In genomic region chr16:82639666-82640336, GRCh38 we compare ENCODE assay signal across 8 cellular contexts. TPM values are rescaled to one million over a fixed set of nuclear protein-coding genes. Genes with fewer than 3 reads are reported as not detected.
DNase-seq lines count a peak whose midpoint lies in the region; ATAC-seq, FAIRE-seq and TF ChIP-seq lines count a peak whose summit lies in the region.

No MANE protein-coding gene starts in this region.

- FAIRE-seq in keratinocyte (lab: Jason Lieb, UNC) = no peak

- H3K4me3 ChIP-seq in astrocyte of the cerebellum (ENCODE audit: low read depth, low read length) (no peak overlapping the region), keratinocyte (ENCODE audit: control insufficient read depth in 2 of 3, extremely low read depth in 1 of 3, insufficient read depth in 2 of 3, low read depth in 1 of 3, low read length in 3 of 3) (no peak overlapping the region)

- H3K4me2 ChIP-seq in keratinocyte (ENCODE audit: control insufficient read depth, extremely low read depth, insufficient read depth, low read depth, low read length) = peak overlapping the region; percentile 68

- H3K27ac ChIP-seq in keratinocyte (ENCODE audit: control insufficient read depth, insufficient read depth, low read length) = peak overlapping the region; percentile 82

- H3K4me1 ChIP-seq in keratinocyte (ENCODE audit: control insufficient read depth, extremely low read depth, insufficient read depth, low read length) = peaks cover 51% of the 10 kb centered on the region

- in situ Hi-C loops in astrocyte of the cerebellum (cut with HindIII; ENCODE audit: low sequenced_read_pairs) = loop anchor here (25.0 kb wide), 1 partner anchor 602 kb away; the partner anchor contains the start of gene HSD17B2

- peaks cover 0 to 10% of the 10 kb centered on the region in 2 experiments for H3K36me3 ChIP-seq in keratinocyte (ENCODE audit: control insufficient read depth in 2 of 2, extremely low read depth in 1 of 2, insufficient read depth in 2 of 2, low read length in 2 of 2)

- H3K79me2 ChIP-seq in keratinocyte (ENCODE audit: control insufficient read depth, insufficient read depth, low read length) = peaks cover 91% of the 10 kb centered on the region

- no peak overlapping the region for H2AFZ ChIP-seq in keratinocyte (ENCODE audit: control insufficient read depth, low read length)

- TF ChIP-seq CTCF in GM12872 (IDR thresholded peaks at IDR 0.05; ENCODE audit: insufficient read depth, low read depth, low read length) (peak; percentile 91), astrocyte of the cerebellum (IDR thresholded peaks at IDR 0.05; ENCODE audit: low read depth, low read length, missing control alignments) (peak; percentile 89), keratinocyte (optimal IDR thresholded peaks at IDR 0.05 in 1 of 3, IDR thresholded peaks at IDR 0.05 in 1 of 3, conservative IDR thresholded peaks at IDR 0.05 in 1 of 3; ENCODE audit: extremely low read depth in 1 of 3, insufficient read depth in 2 of 3, low read length in 3 of 3) (peak; percentile 77 to 96 (median 93))

- H3K9me3 ChIP-seq in keratinocyte (ENCODE audit: control insufficient read depth, low read depth, low read length) = no peaks in the 10 kb centered on the region

- H3K27me3 ChIP-seq in keratinocyte (ENCODE audit: control insufficient read depth, extremely low read depth, insufficient read depth, low read length) = no peaks in the 10 kb centered on the region

- no peaks in the 10 kb centered on the region for H4K20me1 ChIP-seq in keratinocyte (ENCODE audit: control insufficient read depth, extremely low read depth, insufficient read depth, low read length)

- H3K9me1 ChIP-seq in keratinocyte (ENCODE audit: control insufficient read depth, extremely low read depth, insufficient read depth, low read length) = no peaks in the 10 kb centered on the region

- dilution Hi-C loops in keratinocyte (cut with MboI; ENCODE audit: extremely low pct_ligation_motif_present, low sequenced_read_pairs) = no loop called here

- peak; percentile 81 for ATAC-seq in HG03159 (IDR thresholded peaks at IDR 0.05; ENCODE audit: unreplicated experiment)

- DNase-seq in A172 (ENCODE audit: low spot score) (peak; percentile 84), SHP77 treated with DMSO at 0.1 percent for 48 hours (lab: John Stamatoyannopoulos, UW) (peak; percentile 5), astrocyte of the cerebellum (ENCODE audit: low read depth) (no peak), keratinocyte (ENCODE audit: low read depth, low spot score) (no peak), NCI-H2227 treated with DMSO at 0.1 percent for 48 hours (lab: John Stamatoyannopoulos, UW) (no peak)
- DNase-seq in stimulated activated CD4-positive, alpha-beta T cell treated with anti-CD3 and anti-CD28 coated beads, TNF-alpha, amount 100 ng/mL, for 48 hours (ENCODE audit: low read depth in 3 of 3) = peak in 2 of 3 donors; percentile 13 to 26

- no peak overlapping the region for H3K9ac ChIP-seq in keratinocyte (ENCODE audit: control insufficient read depth, extremely low read depth, insufficient read depth, low read length)

RNA-seq across cellular contexts. Expression of gene CDH13, which starts 13.0 kb away (rescaled TPM):
- 99.0 and 158 TPM in 2 replicates for total RNA-seq in A172 (2014; rRNA removed; shearing (Covaris generic))
- polyA plus RNA-seq in keratinocyte = 111 to 137 TPM (median 116 TPM) in 3 replicates
- polyA plus RNA-seq in keratinocyte (2011; ENCODE audit: low read depth) = 82.1 TPM
- 53.8 and 54.0 TPM in 2 replicates for polyA plus RNA-seq in keratinocyte (2011; cell fraction: cytosol; rRNA removed)
- polyA plus RNA-seq in keratinocyte (2011; cell fraction: nucleus; rRNA removed) = 150 and 170 TPM in 2 replicates
- 29.1 and 86.4 TPM in 2 replicates for polyA plus RNA-seq in keratinocyte (2012; ENCODE audit: low replicate concordance)
- 137 to 178 TPM (median 152 TPM) in 3 replicates for polyA minus RNA-seq in keratinocyte
- 77.5 TPM for polyA minus RNA-seq in keratinocyte (2011; cell fraction: cytosol; rRNA and poly(A)+ RNA removed)
- 172 and 448 TPM in 2 replicates for polyA minus RNA-seq in keratinocyte (2011; cell fraction: nucleus; rRNA and poly(A)+ RNA removed)

Comparison
In these comparisons a context has a peak if more than half of its experiments do, and no peak if none do; other contexts are left out.
1. DNase-seq: peak in A172 (single experiment), SHP77 treated with DMSO at 0.1 percent for 48 hours (single experiment) and stimulated activated CD4-positive, alpha-beta T cell treated with anti-CD3 and anti-CD28 coated beads, TNF-alpha, amount 100 ng/mL, for 48 hours (2 of 3); none in astrocyte of the cerebellum (single experiment), keratinocyte (single experiment) and NCI-H2227 treated with DMSO at 0.1 percent for 48 hours (single experiment).
2. Peak in every context shown above with its lines, with median percentiles within 50 percentile points of each other: CTCF ChIP-seq.